15 cellular contexts compared by ENCODE assay signal in genomic region chr6:73558624-73559398, GRCh38. TPM values are rescaled to one million over a fixed set of nuclear protein-coding genes. Genes with fewer than 3 reads are reported as not detected.
DNase-seq lines count a peak whose midpoint lies in the region; ATAC-seq lines count a peak whose summit lies in the region.
"Had no signal": no experiment of that assay in that cellular context is flagged by ENCODE, and none has a peak within 500 bp of the region (broad histone marks: within the 10 kb centered on the region; RNA-seq: fewer than 3 reads in every experiment).

No MANE protein-coding gene starts in this region.

- peaks cover 8 to 11% of the 10 kb centered on the region in 2 donors for H3K4me1 Mint-ChIP-seq in stimulated activated naive B cell treated with anti-CD40 and anti-IgM and Interleukin-4, amounts not matched to agents 10 μg/mL and 1 μg/mL and 100 μg/mL, for 72 hours

- H3K4me3 Mint-ChIP-seq in stimulated activated naive B cell treated with anti-CD40 and anti-IgM and Interleukin-4, amounts not matched to agents 10 μg/mL and 1 μg/mL and 100 μg/mL, for 72 hours, result no peak overlapping the region
- H3K4me3 Mint-ChIP-seq: effector memory CD8-positive, alpha-beta T cell; naive thymus-derived CD4-positive, alpha-beta T cell had no signal

- no peaks in the 10 kb centered on the region for H3K27me3 Mint-ChIP-seq in stimulated activated naive B cell treated with anti-CD40 and anti-IgM and Interleukin-4, amounts not matched to agents 10 μg/mL and 1 μg/mL and 100 μg/mL, for 72 hours
- H3K27me3 Mint-ChIP-seq: effector memory CD8-positive, alpha-beta T cell; naive thymus-derived CD4-positive, alpha-beta T cell had no signal

- H3K9me3 Mint-ChIP-seq in stimulated activated naive B cell treated with anti-CD40 and anti-IgM and Interleukin-4, amounts not matched to agents 10 μg/mL and 1 μg/mL and 100 μg/mL, for 72 hours, result no peaks in the 10 kb centered on the region
- H3K9me3 Mint-ChIP-seq: effector memory CD8-positive, alpha-beta T cell had no signal

- H3K27ac Mint-ChIP-seq in stimulated activated naive B cell treated with anti-CD40 and anti-IgM and Interleukin-4, amounts not matched to agents 10 μg/mL and 1 μg/mL and 100 μg/mL, for 72 hours, result peak overlapping the region; percentile 62
- H3K27ac Mint-ChIP-seq: naive thymus-derived CD4-positive, alpha-beta T cell had no signal

- peak; percentile 28 for DNase-seq in activated effector memory CD4-positive, alpha-beta T cell treated with anti-CD3 and anti-CD28 coated beads, Interleukin-2, amount 50 U/mL, for 16 hours
- DNase-seq in activated effector memory CD4-positive, alpha-beta T cell treated with Interleukin-2 at 50 U/mL for 16 hours, result no peak
- DNase-seq in stimulated activated naive B cell treated with anti-CD40 and anti-IgM and Interleukin-4, amounts not matched to agents 10 μg/mL and 1 μg/mL and 100 μg/mL, for 72 hours, result no peak
- DNase-seq in SK-N-DZ (ENCODE audit: low spot score), result no peak
- no peak for DNase-seq in ureter (ENCODE audit: low spot score)
- DNase-seq: effector memory CD8-positive, alpha-beta T cell; MV-4-11; naive thymus-derived CD4-positive, alpha-beta T cell; NCI-H524 treated with DMSO at 0.1 percent for 48 hours; SIG-M5; upper lobe of left lung had no signal

- H3K36me3 Mint-ChIP-seq in stimulated activated naive B cell treated with anti-CD40 and anti-IgM and Interleukin-4, amounts not matched to agents 10 μg/mL and 1 μg/mL and 100 μg/mL, for 72 hours, result no peaks in the 10 kb centered on the region
- H3K36me3 Mint-ChIP-seq: naive thymus-derived CD4-positive, alpha-beta T cell had no signal

- ATAC-seq in HG02571 (IDR thresholded peaks at IDR 0.05; ENCODE audit: unreplicated experiment) (peak; percentile 34), HG03571 (IDR thresholded peaks at IDR 0.05; ENCODE audit: unreplicated experiment) (peak; percentile 56), GM19328 (IDR thresholded peaks at IDR 0.05; ENCODE audit: unreplicated experiment) (no peak)
- ATAC-seq in stimulated activated naive B cell treated with anti-CD40 and anti-IgM and Interleukin-4, amounts not matched to agents 10 μg/mL and 1 μg/mL and 100 μg/mL, for 72 hours (replicated peaks), result peak in 1 of 2 donors; percentile 34
- ATAC-seq: effector memory CD8-positive, alpha-beta T cell; gastroesophageal sphincter; naive thymus-derived CD4-positive, alpha-beta T cell had no signal

RNA-seq across cellular contexts. Expression of gene EEF1A1, which starts 38.0 kb away (rescaled TPM):
- polyA plus RNA-seq in SK-N-DZ (2014; cell fraction: cytosol; rRNA removed), result 8,920 and 9,808 TPM in 2 replicates
- 3,279 and 4,441 TPM in 2 replicates for polyA plus RNA-seq in SK-N-DZ (2014; cell fraction: nucleus; rRNA removed)
- total RNA-seq in ureter, result 10,940 TPM
